ENCODE assay signal across 26 cellular contexts in the genomic region with DNA sequence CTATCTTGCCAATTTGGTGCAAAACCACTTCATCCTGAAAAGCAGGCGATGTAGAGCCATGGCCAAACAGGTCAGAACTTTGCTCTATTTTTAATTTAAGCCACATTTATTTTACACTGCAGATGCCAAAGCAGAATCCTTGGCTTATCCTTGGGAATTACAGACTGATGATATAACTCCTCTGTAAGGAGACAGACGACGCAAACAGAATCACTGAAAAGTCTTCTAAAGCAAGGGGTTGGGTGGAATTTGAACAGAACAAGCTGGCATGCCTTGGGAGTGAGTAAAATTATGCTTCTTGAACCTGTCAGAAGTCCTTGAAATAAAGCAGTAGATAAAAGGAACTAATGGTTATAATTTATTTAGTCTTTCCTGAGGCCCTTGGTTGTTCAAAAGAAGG.
DNase-seq lines count a peak whose midpoint lies in the region; ATAC-seq, FAIRE-seq and TF ChIP-seq lines count a peak whose summit lies in the region.
"Had no signal": no experiment of that assay in that cellular context is flagged by ENCODE, and none has a peak within 500 bp of the region (broad histone marks: within the 10 kb centered on the region; RNA-seq: fewer than 3 reads in every experiment).

No MANE protein-coding gene starts in this region.

- peak overlapping the region; percentile 41 to 85 (median 63) for H3K27ac Mint-ChIP-seq in nephron
- no peak overlapping the region for H3K27ac Mint-ChIP-seq in stimulated activated effector memory CD8-positive, alpha-beta T cell treated with anti-CD3 and anti-CD28 coated beads, Interleukin-12 subunit alpha, Interleukin-12 subunit beta, amount 100 ng/mL, for 72 hours
- H3K27ac Mint-ChIP-seq in CD4-positive, alpha-beta memory T cell, result no peak overlapping the region
- H3K27ac Mint-ChIP-seq: activated CD4-positive, alpha-beta T cell treated with anti-CD3 and anti-CD28 coated beads, Interleukin-2, amount 10 ng/mL, durations not matched to agents 24 days and 14 days; activated CD8-positive, alpha-beta memory T cell treated with anti-CD3 and anti-CD28 coated beads, Interleukin-2, amount 10 ng/mL, durations not matched to agents 7 days and 5 days; activated T-helper 1 cell treated with anti-CD3 and anti-CD28 coated beads, Interleukin-12 subunit alpha, Interleukin-12 subunit beta, Interleukin-2, Interleukin-4 antibody, amounts not matched to agents 30 ng/mL and 10 ng/mL and 1 ng/mL, durations not matched to agents 14 hours and 24 hours and 36 hours; H9; stimulated activated naive CD8-positive, alpha-beta T cell treated with anti-CD3 and anti-CD28 coated beads, Interleukin-15, Interleukin-2, amounts not matched to agents 100 ng/mL and 50 ng/mL, for 24 hours had no signal

- H3K36me3 Mint-ChIP-seq in nephron (ENCODE audit: low read depth), result no peaks in the 10 kb centered on the region
- no peaks in the 10 kb centered on the region for H3K36me3 Mint-ChIP-seq in stimulated activated effector memory CD8-positive, alpha-beta T cell treated with anti-CD3 and anti-CD28 coated beads, Interleukin-12 subunit alpha, Interleukin-12 subunit beta, amount 100 ng/mL, for 72 hours
- H3K36me3 Mint-ChIP-seq in CD4-positive, alpha-beta memory T cell, result no peaks in the 10 kb centered on the region
- H3K36me3 Mint-ChIP-seq: activated CD8-positive, alpha-beta memory T cell treated with anti-CD3 and anti-CD28 coated beads, Interleukin-2, amount 10 ng/mL, durations not matched to agents 7 days and 5 days had no signal

- TF ChIP-seq CTCF in AG09309 (IDR thresholded peaks at IDR 0.05; ENCODE audit: control insufficient read depth, insufficient read depth, low read depth, low read length, missing control alignments) (no peak), SK-N-SH (IDR thresholded peaks at IDR 0.05) (no peak), fibroblast of the aortic adventitia (IDR thresholded peaks at IDR 0.05; ENCODE audit: insufficient read depth, low read length) (no peak), nephron (IDR thresholded peaks at IDR 0.05; ENCODE audit: unreplicated experiment in 3 of 3) (no peak)

- no peak overlapping the region for H3K4me2 ChIP-seq in SK-N-SH
- H3K4me2 ChIP-seq: A549 had no signal

- no peak for TF ChIP-seq POLR2A in GM12891 (IDR thresholded peaks at IDR 0.05; ENCODE audit: low read depth, low read length)

- no peaks in the 10 kb centered on the region for H3K27me3 ChIP-seq in SK-N-SH (ENCODE audit: insufficient read depth)
- no peaks in the 10 kb centered on the region for H3K27me3 ChIP-seq in CD4-positive, alpha-beta memory T cell (ENCODE audit: insufficient read depth, low read length)
- H3K27me3 ChIP-seq: transverse colon had no signal

- intact Hi-C loops in CD4-positive, alpha-beta memory T cell (cut with micrococcal nuclease), result no loop called here

- peaks cover 4% of the 10 kb centered on the region for H3K9me3 Mint-ChIP-seq in nephron
- H3K9me3 Mint-ChIP-seq in stimulated activated effector memory CD8-positive, alpha-beta T cell treated with anti-CD3 and anti-CD28 coated beads, Interleukin-12 subunit alpha, Interleukin-12 subunit beta, amount 100 ng/mL, for 72 hours, result no peaks in the 10 kb centered on the region
- H3K9me3 Mint-ChIP-seq in CD4-positive, alpha-beta memory T cell, result peaks cover 0 to 7% (median 1%) of the 10 kb centered on the region in 8 donors
- H3K9me3 Mint-ChIP-seq: H9; stimulated activated naive CD8-positive, alpha-beta T cell treated with anti-CD3 and anti-CD28 coated beads, Interleukin-15, Interleukin-2, amounts not matched to agents 100 ng/mL and 50 ng/mL, for 24 hours had no signal

- H3K4me3 Mint-ChIP-seq in nephron, result no peak overlapping the region
- no peak overlapping the region for H3K4me3 Mint-ChIP-seq in stimulated activated effector memory CD8-positive, alpha-beta T cell treated with anti-CD3 and anti-CD28 coated beads, Interleukin-12 subunit alpha, Interleukin-12 subunit beta, amount 100 ng/mL, for 72 hours
- no peak overlapping the region for H3K4me3 Mint-ChIP-seq in CD4-positive, alpha-beta memory T cell
- H3K4me3 Mint-ChIP-seq: activated CD4-positive, alpha-beta T cell treated with anti-CD3 and anti-CD28 coated beads, Interleukin-2, amount 10 ng/mL, durations not matched to agents 24 days and 14 days; activated CD8-positive, alpha-beta memory T cell treated with anti-CD3 and anti-CD28 coated beads, Interleukin-2, amount 10 ng/mL, durations not matched to agents 7 days and 5 days; activated naive CD4-positive, alpha-beta T cell treated with anti-CD3 and anti-CD28 coated beads, Interleukin-2, amount 50 U/mL, for 24 hours; activated T-helper 1 cell treated with anti-CD3 and anti-CD28 coated beads, Interleukin-12 subunit alpha, Interleukin-12 subunit beta, Interleukin-2, Interleukin-4 antibody, amounts not matched to agents 30 ng/mL and 10 ng/mL and 1 ng/mL, durations not matched to agents 14 hours and 24 hours and 36 hours; H9; stimulated activated naive CD8-positive, alpha-beta T cell treated with anti-CD3 and anti-CD28 coated beads, Interleukin-15, Interleukin-2, amounts not matched to agents 100 ng/mL and 50 ng/mL, for 24 hours had no signal

- POLR2A ChIA-PET in SK-N-SH (lab: Yijun Ruan, JAX), result no interaction called here
- POLR2A ChIA-PET in CD4-positive, alpha-beta memory T cell (lab: Charles Lee; ENCODE audit: partially characterized antibody), result no interaction called here

- H3K4me1 ChIP-seq in SK-N-SH (ENCODE audit: control insufficient read depth in 1 of 2, insufficient read depth in 2 of 2, low read depth in 1 of 2, low read length in 1 of 2), result no peaks in the 10 kb centered on the region
- H3K4me1 ChIP-seq in CD4-positive, alpha-beta memory T cell (ENCODE audit: insufficient read depth, low read length), result no peaks in the 10 kb centered on the region
- H3K4me1 ChIP-seq: A549 had no signal

- H3K9me3 ChIP-seq in SK-N-SH, result no peaks in the 10 kb centered on the region
- no peaks in the 10 kb centered on the region for H3K9me3 ChIP-seq in CD4-positive, alpha-beta memory T cell (ENCODE audit: control insufficient read depth in 1 of 2, low read length in 2 of 2)
- H3K9me3 ChIP-seq: A549, mucosa of descending colon, transverse colon had no signal

- DNase-seq in AG09309 (ENCODE audit: low read depth), result peak; percentile 61
- no peak for DNase-seq in SK-N-SH
- DNase-seq in fibroblast of the aortic adventitia (ENCODE audit: low read depth), result peak; percentile 94
- no peak for DNase-seq in stimulated activated effector memory CD8-positive, alpha-beta T cell treated with anti-CD3 and anti-CD28 coated beads, Interleukin-12 subunit alpha, Interleukin-12 subunit beta, amount 100 ng/mL, for 72 hours (ENCODE audit: low spot score in 2 of 2)
- DNase-seq in HK-2 (ENCODE audit: unreplicated experiment), result no peak
- DNase-seq in GM12891 (ENCODE audit: insufficient read length, low spot score), result no peak
- no peak for DNase-seq in CD4-positive, alpha-beta memory T cell
- DNase-seq: activated CD4-positive, alpha-beta T cell treated with anti-CD3 and anti-CD28 coated beads, Interleukin-2, amount 10 ng/mL, durations not matched to agents 24 days and 14 days; activated CD8-positive, alpha-beta memory T cell treated with anti-CD3 and anti-CD28 coated beads, Interleukin-2, amount 10 ng/mL, durations not matched to agents 7 days and 5 days; H9; KG1; left ventricle myocardium superior; mucosa of descending colon; NCI-H2171; NCI-H524 treated with DMSO at 0.1 percent for 48 hours; occipital lobe; stimulated activated CD4-positive, alpha-beta T cell treated with anti-CD3 and anti-CD28 coated beads, Interleukin-4, amount 100 ng/mL, for 24 hours; transverse colon had no signal

- TF ChIP-seq RAD21 in SK-N-SH (IDR thresholded peaks at IDR 0.05; ENCODE audit: low read length), result no peak

- no peak for FAIRE-seq in GM12891 (lab: Jason Lieb, UNC)
- FAIRE-seq: A549, D721Med, GM18507 had no signal

- TF ChIP-seq EP300 in SK-N-SH (IDR thresholded peaks at IDR 0.05; ENCODE audit: borderline replicate concordance in 1 of 2, low read depth in 1 of 2, low read length in 1 of 2), result peak in 1 of 2 experiments; percentile 30; a peak in 1 of 4 replicates

- no peak for ATAC-seq in stimulated activated effector memory CD8-positive, alpha-beta T cell treated with anti-CD3 and anti-CD28 coated beads, Interleukin-12 subunit alpha, Interleukin-12 subunit beta, amount 100 ng/mL, for 72 hours
- ATAC-seq: A549; activated CD8-positive, alpha-beta memory T cell treated with anti-CD3 and anti-CD28 coated beads, Interleukin-2, amount 10 ng/mL, durations not matched to agents 7 days and 5 days; left ventricle myocardium superior; mucosa of descending colon had no signal

- H3K36me3 ChIP-seq in SK-N-SH (replicated peaks in 1 of 2; ENCODE audit: control insufficient read depth in 1 of 2, insufficient read depth in 2 of 2, low read length in 1 of 2), result no peaks in the 10 kb centered on the region
- no peaks in the 10 kb centered on the region for H3K36me3 ChIP-seq in CD4-positive, alpha-beta memory T cell (ENCODE audit: insufficient read depth, low read length)
- H3K36me3 ChIP-seq: transverse colon had no signal

- H4K20me1 ChIP-seq in SK-N-SH (ENCODE audit: insufficient read depth), result no peaks in the 10 kb centered on the region

- H3F3A ChIP-seq in SK-N-SH (replicated peaks; ENCODE audit: insufficient read depth), result no peaks in the 10 kb centered on the region

- peak overlapping the region in 1 of 2 experiments; percentile 12; a peak in 2 of 4 replicates for H3K27ac ChIP-seq in SK-N-SH (ENCODE audit: low read depth in 2 of 2, low read length in 1 of 2)
- H3K27ac ChIP-seq in CD4-positive, alpha-beta memory T cell (ENCODE audit: low read depth, low read length), result no peak overlapping the region
- H3K27ac ChIP-seq: A549, C4-2B, transverse colon had no signal

- CTCF ChIA-PET in SK-N-SH (lab: Yijun Ruan, JAX), result no interaction called here
- CTCF ChIA-PET in CD4-positive, alpha-beta memory T cell (lab: Charles Lee; ENCODE audit: partially characterized antibody), result no interaction called here

- H3K4me3 ChIP-seq in AG09309 (ENCODE audit: control insufficient read depth, low read depth, low read length) (no peak overlapping the region), SK-N-SH (ENCODE audit: low read depth in 2 of 2, low read length in 1 of 2) (no peak overlapping the region), fibroblast of the aortic adventitia (ENCODE audit: low read depth, low read length) (no peak overlapping the region)
- no peak overlapping the region for H3K4me3 ChIP-seq in CD4-positive, alpha-beta memory T cell (ENCODE audit: low read length in 2 of 2)
- H3K4me3 ChIP-seq: A549, mucosa of descending colon, transverse colon had no signal

- H2AFZ ChIP-seq in SK-N-SH (ENCODE audit: low read depth), result no peak overlapping the region

- H3K27me3 Mint-ChIP-seq in nephron (ENCODE audit: low read depth), result peaks cover 4% of the 10 kb centered on the region
- H3K27me3 Mint-ChIP-seq in CD4-positive, alpha-beta memory T cell, result no peaks in the 10 kb centered on the region
- H3K27me3 Mint-ChIP-seq: activated CD4-positive, alpha-beta T cell treated with anti-CD3 and anti-CD28 coated beads, Interleukin-2, amount 10 ng/mL, durations not matched to agents 24 days and 14 days; activated CD8-positive, alpha-beta memory T cell treated with anti-CD3 and anti-CD28 coated beads, Interleukin-2, amount 10 ng/mL, durations not matched to agents 7 days and 5 days; activated naive CD4-positive, alpha-beta T cell treated with anti-CD3 and anti-CD28 coated beads, Interleukin-2, amount 50 U/mL, for 24 hours; stimulated activated naive CD8-positive, alpha-beta T cell treated with anti-CD3 and anti-CD28 coated beads, Interleukin-15, Interleukin-2, amounts not matched to agents 100 ng/mL and 50 ng/mL, for 24 hours had no signal

- no peaks in the 10 kb centered on the region for H3K9me2 ChIP-seq in SK-N-SH

- 44% methylated on average over 3 of the region's 3 CpGs for WGBS in SK-N-SH (ENCODE audit: low lambda C conversion rate)

- no peaks in the 10 kb centered on the region for H3K79me2 ChIP-seq in SK-N-SH (ENCODE audit: insufficient read depth)

- H3K9ac ChIP-seq in SK-N-SH, result no peak overlapping the region

- peaks cover 46% of the 10 kb centered on the region for H3K4me1 Mint-ChIP-seq in nephron
- no peaks in the 10 kb centered on the region for H3K4me1 Mint-ChIP-seq in stimulated activated effector memory CD8-positive, alpha-beta T cell treated with anti-CD3 and anti-CD28 coated beads, Interleukin-12 subunit alpha, Interleukin-12 subunit beta, amount 100 ng/mL, for 72 hours
- H3K4me1 Mint-ChIP-seq in CD4-positive, alpha-beta memory T cell, result no peaks in the 10 kb centered on the region
- H3K4me1 Mint-ChIP-seq: activated CD4-positive, alpha-beta T cell treated with anti-CD3 and anti-CD28 coated beads, Interleukin-2, amount 10 ng/mL, durations not matched to agents 24 days and 14 days; activated CD8-positive, alpha-beta memory T cell treated with anti-CD3 and anti-CD28 coated beads, Interleukin-2, amount 10 ng/mL, durations not matched to agents 7 days and 5 days had no signal

Comparison
In these comparisons a context has a peak if more than half of its experiments do, and no peak if none do; other contexts are left out.
1. DNase-seq: peak in AG09309 (single experiment) and fibroblast of the aortic adventitia (single experiment); none in SK-N-SH (single experiment), stimulated activated effector memory CD8-positive, alpha-beta T cell treated with anti-CD3 and anti-CD28 coated beads, Interleukin-12 subunit alpha, Interleukin-12 subunit beta, amount 100 ng/mL, for 72 hours (0 of 2), HK-2 (single experiment), GM12891 (single experiment) and CD4-positive, alpha-beta memory T cell (0 of 5).
2. H3K27ac Mint-ChIP-seq: peak in nephron (3 of 3); none in stimulated activated effector memory CD8-positive, alpha-beta T cell treated with anti-CD3 and anti-CD28 coated beads, Interleukin-12 subunit alpha, Interleukin-12 subunit beta, amount 100 ng/mL, for 72 hours (single experiment) and CD4-positive, alpha-beta memory T cell (0 of 7).